Comparison of ENCODE assay signal across 8 cellular contexts in genomic region chr9:2465921-2466460, GRCh38.
DNase-seq lines count a peak whose midpoint lies in the region; ATAC-seq and TF ChIP-seq lines count a peak whose summit lies in the region.

No MANE protein-coding gene starts in this region.

- peak; percentile 100 for ATAC-seq in GM18870 (IDR thresholded peaks at IDR 0.05; ENCODE audit: unreplicated experiment)
- no peak for ATAC-seq in effector memory CD8-positive, alpha-beta T cell (replicated peaks)

- peak overlapping the region; percentile 61 for H3K27ac ChIP-seq in KMS-11
- H3K27ac ChIP-seq in colonic mucosa, result peak overlapping the region; percentile 48
- no peak overlapping the region for H3K27ac ChIP-seq in CD8-positive, alpha-beta memory T cell (ENCODE audit: low read depth, low read length)

- DNase-seq in H4 (ENCODE audit: low spot score) (peak; percentile 24), colonic mucosa (peak; percentile 56), NCI-H524 treated with DMSO at 0.1 percent for 48 hours (lab: John Stamatoyannopoulos, UW) (no peak)
- no peak for DNase-seq in CD8-positive, alpha-beta memory T cell
- no peak for DNase-seq in effector memory CD8-positive, alpha-beta T cell
- DNase-seq in activated effector memory CD4-positive, alpha-beta T cell treated with Interleukin-2 at 50 U/mL for 16 hours, result no peak

- no peaks in the 10 kb centered on the region for H3K9me3 ChIP-seq in colonic mucosa
- no peaks in the 10 kb centered on the region for H3K9me3 ChIP-seq in CD8-positive, alpha-beta memory T cell (ENCODE audit: low read length)

- no peak overlapping the region for H3K27ac Mint-ChIP-seq in CD8-positive, alpha-beta memory T cell
- no peak overlapping the region for H3K27ac Mint-ChIP-seq in effector memory CD8-positive, alpha-beta T cell

- no peaks in the 10 kb centered on the region for H3K36me3 ChIP-seq in KMS-11 (ENCODE audit: insufficient read depth)
- no peaks in the 10 kb centered on the region for H3K36me3 ChIP-seq in colonic mucosa
- no peaks in the 10 kb centered on the region for H3K36me3 ChIP-seq in CD8-positive, alpha-beta memory T cell (ENCODE audit: insufficient read depth, low read length)

- peak overlapping the region; percentile 53 for H3K4me2 ChIP-seq in KMS-11

- H3K4me1 Mint-ChIP-seq in CD8-positive, alpha-beta memory T cell, result no peaks in the 10 kb centered on the region
- H3K4me1 Mint-ChIP-seq in effector memory CD8-positive, alpha-beta T cell (ENCODE audit: low read depth in 2 of 2), result no peaks in the 10 kb centered on the region

- intact Hi-C loops in colonic mucosa (cut with DNase I), result no loop called here

- H3K4me3 ChIP-seq in KMS-11 (IDR thresholded peaks at IDR 0.05; ENCODE audit: insufficient read depth, low read depth, low read length), result no peak overlapping the region
- H3K4me3 ChIP-seq in colonic mucosa, result no peak overlapping the region
- H3K4me3 ChIP-seq in CD8-positive, alpha-beta memory T cell (ENCODE audit: low read length), result no peak overlapping the region

- CTCF ChIA-PET in CD8-positive, alpha-beta memory T cell (lab: Charles Lee), result no interaction called here

- POLR2A ChIA-PET in CD8-positive, alpha-beta memory T cell (lab: Charles Lee), result no interaction called here

- H3K27me3 Mint-ChIP-seq in CD8-positive, alpha-beta memory T cell, result peaks cover 6 to 10% of the 10 kb centered on the region in 2 donors
- H3K27me3 Mint-ChIP-seq in effector memory CD8-positive, alpha-beta T cell, result peaks cover 20 to 25% of the 10 kb centered on the region in 2 donors

- H3K4me3 Mint-ChIP-seq in CD8-positive, alpha-beta memory T cell, result no peak overlapping the region
- no peak overlapping the region for H3K4me3 Mint-ChIP-seq in effector memory CD8-positive, alpha-beta T cell

- H3K9ac ChIP-seq in KMS-11 (peak overlapping the region; percentile 20; the same call in 1 of the 2 replicates), colonic mucosa (ENCODE audit: low read depth in 2 of 2, low read length in 2 of 2) (no peak overlapping the region)

- H3K36me3 Mint-ChIP-seq in CD8-positive, alpha-beta memory T cell, result no peaks in the 10 kb centered on the region
- H3K36me3 Mint-ChIP-seq in effector memory CD8-positive, alpha-beta T cell (ENCODE audit: insufficient read depth), result peaks cover 2% of the 10 kb centered on the region

- H3K79me2 ChIP-seq in KMS-11 (ENCODE audit: insufficient read depth, low read depth), result no peaks in the 10 kb centered on the region

- H3K9me3 Mint-ChIP-seq in CD8-positive, alpha-beta memory T cell, result peaks cover 0 to 4% (median 0%) of the 10 kb centered on the region in 5 donors
- H3K9me3 Mint-ChIP-seq in effector memory CD8-positive, alpha-beta T cell, result no peaks in the 10 kb centered on the region

- TF ChIP-seq CTCF in KMS-11 (conservative IDR thresholded peaks at IDR 0.05; ENCODE audit: low read depth, low read length) (no peak), colonic mucosa (IDR thresholded peaks at IDR 0.05) (no peak)

- no peaks in the 10 kb centered on the region for H4K20me1 ChIP-seq in KMS-11 (ENCODE audit: insufficient read depth)

- H2AFZ ChIP-seq in KMS-11 (ENCODE audit: low read depth), result peak overlapping the region; percentile 15; the same call in 1 of the 2 replicates

- H3K27me3 ChIP-seq in KMS-11 (ENCODE audit: insufficient read depth, low read depth) (no peaks in the 10 kb centered on the region), colonic mucosa (no peaks in the 10 kb centered on the region)
- H3K27me3 ChIP-seq in CD8-positive, alpha-beta memory T cell (ENCODE audit: insufficient read depth, low read length, poor library complexity, severe bottlenecking), result no peaks in the 10 kb centered on the region

- H3K4me1 ChIP-seq in KMS-11 (ENCODE audit: low read depth, poor library complexity, severe bottlenecking) (peaks cover 50% of the 10 kb centered on the region), colonic mucosa (no peaks in the 10 kb centered on the region)
- no peaks in the 10 kb centered on the region for H3K4me1 ChIP-seq in CD8-positive, alpha-beta memory T cell (ENCODE audit: insufficient read depth, low read length)

Comparison
In these comparisons a context has a peak if more than half of its experiments do, and no peak if none do; other contexts are left out.
1. DNase-seq: peak in H4 (single experiment) and colonic mucosa (single experiment); none in CD8-positive, alpha-beta memory T cell (0 of 5), effector memory CD8-positive, alpha-beta T cell (0 of 3), NCI-H524 treated with DMSO at 0.1 percent for 48 hours (single experiment) and activated effector memory CD4-positive, alpha-beta T cell treated with Interleukin-2 at 50 U/mL for 16 hours (single experiment).